ENCODE assay signal across 8 cellular contexts in the genomic region with DNA sequence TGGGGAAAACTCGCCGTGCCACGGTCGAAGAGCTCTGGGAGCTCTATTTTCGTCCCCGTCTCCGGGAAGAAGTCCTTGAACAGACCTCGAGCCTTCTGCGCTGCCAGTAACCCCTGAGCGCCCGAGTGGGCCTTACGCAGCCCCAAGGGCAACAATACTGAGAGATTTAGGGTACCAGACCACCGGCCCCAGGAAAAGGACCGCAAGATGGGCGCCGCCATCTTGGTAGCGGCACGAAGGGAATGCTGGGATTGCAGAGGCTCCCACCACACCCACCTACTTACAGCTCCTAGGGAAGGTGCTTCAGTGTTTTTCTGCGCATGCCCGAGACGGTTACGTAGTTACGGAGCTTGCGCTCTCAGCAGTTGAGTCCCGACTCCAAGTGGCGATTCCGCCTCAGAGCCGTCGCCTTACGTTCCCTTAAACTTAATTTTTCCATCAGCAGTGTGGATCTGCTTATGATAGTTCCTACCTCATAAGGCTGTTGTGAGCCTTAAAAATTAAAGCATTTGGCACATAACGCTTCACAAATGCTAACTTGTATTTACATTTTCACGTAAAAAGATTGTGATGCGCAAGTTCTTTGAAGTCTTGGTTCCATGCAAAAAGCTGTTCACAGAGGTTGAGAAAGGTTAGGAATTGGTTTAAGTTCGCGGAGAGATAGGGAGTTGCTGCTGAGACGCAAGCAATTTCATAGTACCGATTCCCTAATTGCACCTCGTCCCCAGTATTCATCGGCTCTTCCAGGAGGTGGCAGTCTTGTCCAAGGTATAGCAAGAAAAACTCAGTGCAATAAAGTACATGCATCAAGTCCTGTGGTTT.
DNase-seq lines count a peak whose midpoint lies in the region; ATAC-seq and TF ChIP-seq lines count a peak whose summit lies in the region.

Gene YARS2, minus strand, starts transcription at position 244 of the 822 bp plus-strand sequence. Its CDS starts 23 bp downstream, at position 221.

- ATAC-seq in GM19043 (IDR thresholded peaks at IDR 0.05; ENCODE audit: low read depth, unreplicated experiment), result peak; percentile 85
- ATAC-seq in HG03432 (IDR thresholded peaks at IDR 0.05; ENCODE audit: unreplicated experiment), result peak; percentile 89

- DNase-seq in AML-193 (lab: John Stamatoyannopoulos, UW) (peak; percentile 89 to 93), NCI-H510A (lab: John Stamatoyannopoulos, UW) (peak; percentile 90), choroid plexus epithelial cell (ENCODE audit: low read depth) (peak; percentile 99), kidney tubule cell (ENCODE audit: low spot score) (peak; percentile 98)
- peak; percentile 83 for DNase-seq in activated CD4-positive, alpha-beta T cell treated with anti-CD3 and anti-CD28 coated beads for 24 hours (ENCODE audit: low read depth in 2 of 2)
- peak; percentile 76 to 81 for DNase-seq in stimulated activated CD4-positive, alpha-beta T cell treated with anti-CD3 and anti-CD28 coated beads, Interleukin-1b, Interleukin-23, amount 100 ng/mL, for 4 hours (ENCODE audit: low read depth in 2 of 2)

- TF ChIP-seq CTCF in choroid plexus epithelial cell (conservative IDR thresholded peaks at IDR 0.05; ENCODE audit: low read depth, low read length), result peak; percentile 86

- peak within 1 kb of the TSS; percentile 92 for H3K4me3 ChIP-seq in choroid plexus epithelial cell (ENCODE audit: low read depth, low read length)

Comparison
In these comparisons a context has a peak if more than half of its experiments do, and no peak if none do; other contexts are left out.
1. Peak in every context shown above with its lines: DNase-seq, ATAC-seq and H3K4me3 ChIP-seq.